Comparison of ENCODE assay signal across 8 cellular contexts in genomic region chr2:191020742-191021381, GRCh38. TPM values are rescaled to one million over a fixed set of nuclear protein-coding genes. Genes with fewer than 3 reads are reported as not detected.
DNase-seq lines count a peak whose midpoint lies in the region; ATAC-seq, FAIRE-seq and TF ChIP-seq lines count a peak whose summit lies in the region.

No MANE protein-coding gene starts in this region.

- no peak overlapping the region for H3K27ac Mint-ChIP-seq in T-cell

- peak overlapping the region; percentile 82 for H2BK12ac ChIP-seq in H1 (ENCODE audit: low read depth, low read length)

- TF ChIP-seq CTCF in DND-41 (IDR thresholded peaks at IDR 0.05; ENCODE audit: borderline replicate concordance, extremely low read depth, low read length, poor library complexity, severe bottlenecking) (no peak), H1 (IDR thresholded peaks at IDR 0.05; ENCODE audit: control extremely low read depth in 1 of 3, insufficient read depth in 1 of 3, low read depth in 1 of 3, low read length in 3 of 3) (no peak)

- H2BK15ac ChIP-seq in H1 (ENCODE audit: low read length) = peak overlapping the region; percentile 61; the same call in 1 of the 2 replicates

- H3K9ac ChIP-seq in DND-41 (ENCODE audit: low read depth, low read length) (peak overlapping the region; percentile 99), H1 (replicated peaks in 1 of 4; ENCODE audit: extremely low read depth in 1 of 4, low read depth in 3 of 4, low read length in 3 of 4) (peak overlapping the region; percentile 76 to 93 (median 80)), mucosa of stomach (ENCODE audit: low read length) (peak overlapping the region; percentile 94)

- H3K36me3 ChIP-seq in DND-41 (ENCODE audit: insufficient read depth, low read length) = no peaks in the 10 kb centered on the region; the same call in 1 of the 2 replicates
- no peaks in the 10 kb centered on the region for H3K36me3 ChIP-seq in H1 (ENCODE audit: control insufficient read depth in 2 of 4, insufficient read depth in 4 of 4, low read length in 3 of 4)
- no peaks in the 10 kb centered on the region for H3K36me3 ChIP-seq in mucosa of stomach (ENCODE audit: control insufficient read depth, insufficient read depth, low read length)
- H3K36me3 ChIP-seq in aorta (ENCODE audit: control insufficient read depth in 1 of 2, insufficient read depth in 2 of 2, low read length in 1 of 2) = no peaks in the 10 kb centered on the region

- no peak overlapping the region for H3K23ac ChIP-seq in H1 (ENCODE audit: insufficient read length)

- H3K9me3 ChIP-seq in DND-41 (ENCODE audit: insufficient read depth, low read length, severe bottlenecking) (no peaks in the 10 kb centered on the region), H1 (ENCODE audit: insufficient read depth in 2 of 2, low read depth in 1 of 2, low read length in 1 of 2) (no peaks in the 10 kb centered on the region), mucosa of stomach (ENCODE audit: control insufficient read depth, low read length) (no peaks in the 10 kb centered on the region), aorta (ENCODE audit: control insufficient read depth, low read length) (no peaks in the 10 kb centered on the region)

- H2AFZ ChIP-seq in DND-41 (ENCODE audit: low read depth, low read length) (peak overlapping the region; percentile 65), H1 (ENCODE audit: low read length) (peak overlapping the region; percentile 95)

- peak overlapping the region; percentile 94 for H3K18ac ChIP-seq in H1 (ENCODE audit: extremely low read depth, low read length)

- H3K4me3 ChIP-seq in DND-41 (ENCODE audit: low read depth in 1 of 2, low read length in 2 of 2) (peak overlapping the region; percentile 81 to 89), H1 (ENCODE audit: extremely low read depth in 1 of 4, insufficient read depth in 2 of 4, low read depth in 3 of 4, low read length in 4 of 4) (peak overlapping the region; percentile 71 to 87 (median 76)), mucosa of stomach (ENCODE audit: low read length) (peak overlapping the region; percentile 89), aorta (ENCODE audit: low read length in 2 of 2) (peak overlapping the region; percentile 48 to 67)

- 50% methylated on average over 14 of the region's 14 CpGs; no CpG with 5 or more reads in 1 of the 2 experiments for WGBS in H1 (ENCODE audit: extremely low coverage in 1 of 2, insufficient coverage in 1 of 2, insufficient read length in 1 of 2, insufficient replicate concordance in 2 of 2, low coverage in 1 of 2, low lambda C conversion rate in 2 of 2, missing lambda C conversion rate in 1 of 2), 2 experiments
- 22 to 28% methylated on average over 14 of the region's 14 CpGs for WGBS in aorta, 2 donors

- H3K27me3 ChIP-seq in DND-41 (ENCODE audit: insufficient read depth, low read length, poor library complexity) = no peaks in the 10 kb centered on the region
- peaks cover 0 to 2% (median 0%) of the 10 kb centered on the region in 4 experiments; a peak in 2 of 7 replicates for H3K27me3 ChIP-seq in H1 (replicated peaks in 1 of 4; ENCODE audit: control insufficient read depth in 3 of 4, extremely low read depth in 1 of 4, insufficient read depth in 3 of 4, low read length in 3 of 4)
- no peaks in the 10 kb centered on the region for H3K27me3 ChIP-seq in mucosa of stomach (ENCODE audit: control insufficient read depth, insufficient read depth, low read length)
- no peaks in the 10 kb centered on the region for H3K27me3 ChIP-seq in aorta (ENCODE audit: control insufficient read depth in 1 of 2, insufficient read depth in 2 of 2, low read length in 1 of 2)

- peak overlapping the region; percentile 41 for H3K4ac ChIP-seq in H1 (replicated peaks; ENCODE audit: insufficient read length, low read depth, low read length)

- H3K4me1 Mint-ChIP-seq in T-cell = peaks cover 40 to 47% (median 43%) of the 10 kb centered on the region in 3 donors

- peaks cover 4% of the 10 kb centered on the region for H3K23me2 ChIP-seq in H1 (ENCODE audit: low read depth, low read length)

- no peak overlapping the region for H2BK20ac ChIP-seq in H1 (ENCODE audit: low read length)

- H3K4me2 ChIP-seq in DND-41 (ENCODE audit: insufficient read depth, low read length) = peak overlapping the region; percentile 78
- H3K4me2 ChIP-seq in H1 (ENCODE audit: insufficient read depth in 1 of 2, low read depth in 2 of 2, low read length in 2 of 2) = peak overlapping the region; percentile 95 to 96

- no peaks in the 10 kb centered on the region for H3K27me3 Mint-ChIP-seq in T-cell

- intact Hi-C loops in aorta (cut with DNase I) = no loop called here

- peak overlapping the region; percentile 77 for H3K56ac ChIP-seq in H1 (replicated peaks; ENCODE audit: insufficient read length, low read depth, low read length)

- no peak overlapping the region for H2BK120ac ChIP-seq in H1 (replicated peaks; ENCODE audit: low read depth, low read length)

- ATAC-seq in DND-41 (ENCODE audit: insufficient read depth, low read depth) = peak; percentile 15
- peak; percentile 18 for ATAC-seq in GM21381 (IDR thresholded peaks at IDR 0.05; ENCODE audit: unreplicated experiment)
- peak; percentile 16 for ATAC-seq in HG03571 (IDR thresholded peaks at IDR 0.05; ENCODE audit: unreplicated experiment)
- peak in 3 of 4 experiments; percentile 13 to 26 (median 18) for ATAC-seq in T-cell (replicated peaks in 1 of 4)
- peak; percentile 65 for ATAC-seq in aorta (ENCODE audit: low FRiP score)

- peaks cover under 1% of the 10 kb centered on the region for H3K36me3 Mint-ChIP-seq in T-cell

- no peak for TF ChIP-seq RAD21 in H1 (IDR thresholded peaks at IDR 0.05 in 1 of 2, conservative IDR thresholded peaks at IDR 0.05 in 1 of 2; ENCODE audit: low read depth in 2 of 2, low read length in 2 of 2)

- H4K20me1 ChIP-seq in DND-41 (ENCODE audit: insufficient read depth, low read length) (no peaks in the 10 kb centered on the region), H1 (replicated peaks in 1 of 2; ENCODE audit: control insufficient read depth in 1 of 2, insufficient read depth in 2 of 2, low read length in 2 of 2) (no peaks in the 10 kb centered on the region)

- H4K8ac ChIP-seq in H1 (ENCODE audit: extremely low read depth, insufficient read depth, low read length) = peak overlapping the region; percentile 94; the same call in 1 of the 2 replicates

- DNase-seq in DND-41 (peak; percentile 49), T-cell (no peak), H1 (ENCODE audit: low read depth in 1 of 2, low spot score in 2 of 2) (no peak), aorta (no peak), occipital lobe (lab: John Stamatoyannopoulos, UW) (no peak)

- TF ChIP-seq EP300 in H1 (IDR thresholded peaks at IDR 0.05; ENCODE audit: borderline replicate concordance in 1 of 2, low read depth in 2 of 2, low read length in 2 of 2) = no peak

- peaks cover 14% of the 10 kb centered on the region for H3K79me2 ChIP-seq in DND-41 (ENCODE audit: insufficient read depth, low read length)
- H3K79me2 ChIP-seq in H1 (ENCODE audit: control insufficient read depth in 1 of 2, insufficient read depth in 2 of 2, low read length in 2 of 2) = no peaks in the 10 kb centered on the region

- FAIRE-seq in H1 (lab: Jason Lieb, UNC) = no peak

- peak overlapping the region; percentile 1 for H3K14ac ChIP-seq in H1 (ENCODE audit: insufficient read length)

- H3K4me3 Mint-ChIP-seq in T-cell = no peak overlapping the region

- peaks cover 0 to 1% (median 0%) of the 10 kb centered on the region in 3 donors for H3K9me3 Mint-ChIP-seq in T-cell

- H4K91ac ChIP-seq in H1 (replicated peaks; ENCODE audit: insufficient read length, low read length) = peak overlapping the region; percentile 2

- H3K4me1 ChIP-seq in DND-41 (ENCODE audit: insufficient read depth, low read length) = peaks cover 48% of the 10 kb centered on the region
- peaks cover 0 to 8% (median 3%) of the 10 kb centered on the region in 4 experiments; a peak in 2 of 7 replicates for H3K4me1 ChIP-seq in H1 (replicated peaks in 1 of 4; ENCODE audit: control insufficient read depth in 3 of 4, insufficient read depth in 4 of 4, low read length in 3 of 4)
- peaks cover 8% of the 10 kb centered on the region for H3K4me1 ChIP-seq in mucosa of stomach (ENCODE audit: control insufficient read depth, insufficient read depth, low read length)
- no peaks in the 10 kb centered on the region for H3K4me1 ChIP-seq in aorta (ENCODE audit: control insufficient read depth in 1 of 2, insufficient read depth in 2 of 2, low read length in 2 of 2)

- CTCF ChIA-PET in T-cell (lab: Charles Lee) (interaction anchor here in 1 of 2 donors (0.6 to 1.0 kb wide), 4 partner anchors 15 to 1355 kb away, joined by 3 to 5 read pairs (median 4); no protein-coding TSS in a partner anchor), H1 (lab: Charles Lee; ENCODE audit: partially characterized antibody) (interaction anchor here (1.1 to 1.9 kb wide), 3 partner anchors 9 to 22 kb away, joined by 3 to 6 read pairs (median 5); no protein-coding TSS in a partner anchor)

- H3K27ac ChIP-seq in DND-41 (ENCODE audit: low read length) (peak overlapping the region; percentile 100), H1 (ENCODE audit: low read depth, low read length) (peak overlapping the region; percentile 83; the same call in 1 of the 2 replicates), aorta (ENCODE audit: low read depth in 1 of 2, low read length in 2 of 2) (peak overlapping the region; percentile 83 to 97)

- POLR2A ChIA-PET in T-cell (lab: Charles Lee) = interaction anchor here (1.1 to 1.5 kb wide), 5 partner anchors 9 to 139 kb away, joined by 3 to 6 read pairs (median 3); no protein-coding TSS in a partner anchor
- POLR2A ChIA-PET in H1 (lab: Charles Lee; ENCODE audit: partially characterized antibody) = interaction anchor here (0.6 to 1.7 kb wide), 3 partner anchors 9 to 404 kb away, joined by 3 to 6 read pairs (median 5); no protein-coding TSS in a partner anchor

- peak overlapping the region; percentile 57 for H4K5ac ChIP-seq in H1 (ENCODE audit: insufficient read length, low read depth, low read length)

- no peaks in the 10 kb centered on the region for H3K79me1 ChIP-seq in H1 (ENCODE audit: low read depth, low read length)

- peak overlapping the region; percentile 5 for H2AK5ac ChIP-seq in H1 (ENCODE audit: low read depth, low read length)

- TF ChIP-seq POLR2A in H1 (IDR thresholded peaks at IDR 0.05; ENCODE audit: control extremely low read depth in 1 of 2, low read depth in 2 of 2, low read length in 2 of 2) = peak in 1 of 2 experiments; percentile 39; a peak in 1 of 3 replicates

- H2BK5ac ChIP-seq in H1 (ENCODE audit: low read depth, low read length) = peak overlapping the region; percentile 88

RNA-seq across cellular contexts. Expression of gene STAT1, which starts 6.9 kb away (rescaled TPM):
- total RNA-seq in T-cell = 100 to 1,000 TPM in 3 of 5 donors, 10 to 100 TPM in 2; 77.6 to 229 (median 152) TPM
- total RNA-seq in H1 (2021; fragmentation: NEBNext Ultra II Directional; extraction: Animal tissue kit (Norgen Biotek cat#: 25700)) = 43.0 and 43.8 TPM in 2 replicates
- polyA plus RNA-seq in H1 (2011; rRNA removed) = 18.1 and 20.3 TPM in 2 replicates
- 26.1 TPM for polyA plus RNA-seq in H1 (2011; cell fraction: cytosol; rRNA removed)
- polyA plus RNA-seq in H1 (2011; cell fraction: nucleus; rRNA removed) = 32.2 TPM
- polyA plus RNA-seq in H1 (2012, experiment 1 of 2) = 28.1 to 40.2 TPM (median 34.1 TPM) in 4 replicates
- polyA plus RNA-seq in H1 (2012, experiment 2 of 2) = 2.6 TPM
- 29.0 TPM for polyA plus RNA-seq in H1 (2013, experiment 1 of 2)
- 28.0 TPM for polyA plus RNA-seq in H1 (2013, experiment 2 of 2)
- polyA minus RNA-seq in H1 (2011; rRNA and poly(A)+ RNA removed) = 52.6 and 71.4 TPM in 2 replicates
- polyA minus RNA-seq in H1 (2011; cell fraction: cytosol; rRNA and poly(A)+ RNA removed) = 33.2 TPM
- 57.0 TPM for polyA minus RNA-seq in H1 (2011; cell fraction: nucleus; rRNA and poly(A)+ RNA removed)
- total RNA-seq in aorta = 10 to 100 TPM; 69.1 to 70.7 TPM
- polyA plus RNA-seq in aorta = 10 to 100 TPM; 30.1 to 42.4 TPM
- total RNA-seq in occipital lobe = 29.8 TPM

Comparison
In these comparisons a context has a peak if more than half of its experiments do, and no peak if none do; other contexts are left out.
1. ATAC-seq: peak in every context shown above with its lines; median percentile 65 in aorta; 18 in GM21381; 18 in T-cell; 16 in HG03571; 15 in DND-41.